Comparison of ENCODE assay signal across 10 cellular contexts in genomic region chr7:31814187-31814586, GRCh38.
A peak's percentile ranks its signal among the peaks of the same experiment; 100 is the strongest.
DNase-seq lines count a peak whose midpoint lies in the region; ATAC-seq, FAIRE-seq and TF ChIP-seq lines count a peak whose summit lies in the region.
"Had no signal": no experiment of that assay in that cellular context is flagged by ENCODE, and none has a peak within 500 bp of the region (broad histone marks: within the 10 kb centered on the region; RNA-seq: fewer than 3 reads in every experiment).

No MANE protein-coding gene starts in this region.

- TF ChIP-seq CTCF in A549 (IDR thresholded peaks at IDR 0.05) (peak; percentile 48), gastroesophageal sphincter (IDR thresholded peaks at IDR 0.05) (peak; percentile 5 to 53 (median 22)), GM20000 (IDR thresholded peaks at IDR 0.05; ENCODE audit: extremely low read depth, missing control alignments) (no peak)

- H3K4me3 ChIP-seq in A549 (no peak overlapping the region), GM23248 (no peak overlapping the region), gastroesophageal sphincter (no peak overlapping the region)

- no peak overlapping the region for H2AFZ ChIP-seq in GM23248

- peak; percentile 64 to 69 for TF ChIP-seq RAD21 in A549 (conservative IDR thresholded peaks at IDR 0.05 in 1 of 2, IDR thresholded peaks at IDR 0.05 in 1 of 2)

- 77% methylated on average over 3 of the region's 3 CpGs for WGBS in A549 (ENCODE audit: missing lambda C conversion rate)
- 25 to 32% methylated on average over 3 of the region's 3 CpGs for WGBS in GM23248 (ENCODE audit: low coverage in 1 of 2, low lambda C conversion rate in 2 of 2, missing lambda C conversion rate in 2 of 2), 2 experiments
- WGBS in gastroesophageal sphincter (ENCODE audit: low coverage in 1 of 2), 2 donors, result 76 to 78% methylated on average over 3 of the region's 3 CpGs

- ATAC-seq in A549 (peak in 1 of 2 experiments; percentile 63; a peak in 2 of 6 replicates), gastroesophageal sphincter (no peak), HG03439 (IDR thresholded peaks at IDR 0.05; ENCODE audit: unreplicated experiment) (no peak), GM21515 (IDR thresholded peaks at IDR 0.05; ENCODE audit: unreplicated experiment) (no peak)

- peaks cover 4% of the 10 kb centered on the region; the same call in 1 of the 2 replicates for H3F3A ChIP-seq in GM23248 (ENCODE audit: insufficient read depth)

- H3K9me2 ChIP-seq in GM23248 (ENCODE audit: insufficient read depth), result no peaks in the 10 kb centered on the region

- H3K9me3 ChIP-seq in A549, result no peaks in the 10 kb centered on the region
- H3K9me3 ChIP-seq in GM23248 (ENCODE audit: low read depth), result no peaks in the 10 kb centered on the region
- no peaks in the 10 kb centered on the region for H3K9me3 ChIP-seq in gastroesophageal sphincter

- CTCF ChIA-PET in A549 (lab: Yijun Ruan, JAX), result interaction anchor here (0.6 to 2.8 kb wide), 25 partner anchors 12 to 397 kb away, joined by 3 to 11 read pairs (median 3); partner anchors contain the start of gene PDE1C

- no peak overlapping the region for H3K4me2 ChIP-seq in A549
- H3K4me2 ChIP-seq in GM23248 (ENCODE audit: unreplicated experiment), result no peak overlapping the region

- no peak overlapping the region for H3K27ac ChIP-seq in A549
- no peak overlapping the region for H3K27ac ChIP-seq in GM23248
- H3K27ac ChIP-seq in gastroesophageal sphincter, result no peak overlapping the region

- no peak overlapping the region for H3K9ac ChIP-seq in GM23248

- no peaks in the 10 kb centered on the region for H3K79me2 ChIP-seq in GM23248 (ENCODE audit: insufficient read depth)

- H3K36me3 ChIP-seq in GM23248 (ENCODE audit: low read depth), result peaks cover 4% of the 10 kb centered on the region; the same call in 1 of the 2 replicates
- H3K36me3 ChIP-seq in gastroesophageal sphincter, result peaks cover 0 to 20% of the 10 kb centered on the region in 2 donors

- no peaks in the 10 kb centered on the region for H3K27me3 ChIP-seq in GM23248 (replicated peaks; ENCODE audit: insufficient read depth)
- H3K27me3 ChIP-seq in gastroesophageal sphincter, result no peaks in the 10 kb centered on the region

- TF ChIP-seq EP300 in A549 (IDR thresholded peaks at IDR 0.05), result no peak
- TF ChIP-seq EP300 in gastroesophageal sphincter (IDR thresholded peaks at IDR 0.05), result no peak

- H3K4me1 ChIP-seq in A549 (peaks cover 12% of the 10 kb centered on the region), GM23248 (ENCODE audit: insufficient read depth) (peaks cover 39% of the 10 kb centered on the region), gastroesophageal sphincter (no peaks in the 10 kb centered on the region)

- in situ Hi-C loops in GM23248 (cut with MboI), result no loop called here

- DNase-seq in A549 (ENCODE audit: low read depth in 1 of 2, low spot score in 1 of 2), result peak; percentile 4 to 53
- peak; percentile 38 for DNase-seq in GM23248
- DNase-seq in SW480 (ENCODE audit: low spot score), result peak; percentile 13
- no peak for DNase-seq in GM20000 (ENCODE audit: low spot score)
- DNase-seq in H54 (ENCODE audit: insufficient read length, low spot score), result no peak
- DNase-seq: activated gamma-delta T cell, RPMI8226 had no signal

- POLR2A ChIA-PET in A549 (lab: Yijun Ruan, JAX), result no interaction called here

- TF ChIP-seq POLR2A in A549 (IDR thresholded peaks at IDR 0.05; ENCODE audit: low read length), result no peak
- TF ChIP-seq POLR2A in gastroesophageal sphincter (IDR thresholded peaks at IDR 0.05), result no peak
- TF ChIP-seq POLR2A in H54 (IDR thresholded peaks at IDR 0.05; ENCODE audit: low read depth, low read length), result no peak

- no peaks in the 10 kb centered on the region for H4K20me1 ChIP-seq in GM23248 (ENCODE audit: insufficient read depth)

- no peak for FAIRE-seq in A549 (lab: Jason Lieb, UNC)
- no peak for FAIRE-seq in H54 (lab: Jason Lieb, UNC)

TF ChIP-seq in A549, 52 proteins besides CTCF, POLR2A, EP300 and RAD21:
- TF ChIP-seq TFCP2L1 (CRISPR knock-in tag; IDR thresholded peaks at IDR 0.05) (no peak), E2F6 (IDR thresholded peaks at IDR 0.05; ENCODE audit: borderline replicate concordance, low read depth) (no peak), HOXB5 (CRISPR knock-in tag; IDR thresholded peaks at IDR 0.05) (no peak), EHMT2 (IDR thresholded peaks at IDR 0.05; ENCODE audit: low read depth) (no peak), MAX (IDR thresholded peaks at IDR 0.05) (no peak), PHF8 (IDR thresholded peaks at IDR 0.05; ENCODE audit: borderline replicate concordance, low read depth) (no peak), SMC3 (IDR thresholded peaks at IDR 0.05) (peak; percentile 70), CBX8 (IDR thresholded peaks at IDR 0.05) (no peak)

Comparison
In these comparisons a context has a peak if more than half of its experiments do, and no peak if none do; other contexts are left out.
1. DNase-seq: peak in A549 (2 of 2), GM23248 (single experiment) and SW480 (single experiment); none in GM20000 (single experiment) and H54 (single experiment).